16 cellular contexts compared by ENCODE assay signal in the genomic region with DNA sequence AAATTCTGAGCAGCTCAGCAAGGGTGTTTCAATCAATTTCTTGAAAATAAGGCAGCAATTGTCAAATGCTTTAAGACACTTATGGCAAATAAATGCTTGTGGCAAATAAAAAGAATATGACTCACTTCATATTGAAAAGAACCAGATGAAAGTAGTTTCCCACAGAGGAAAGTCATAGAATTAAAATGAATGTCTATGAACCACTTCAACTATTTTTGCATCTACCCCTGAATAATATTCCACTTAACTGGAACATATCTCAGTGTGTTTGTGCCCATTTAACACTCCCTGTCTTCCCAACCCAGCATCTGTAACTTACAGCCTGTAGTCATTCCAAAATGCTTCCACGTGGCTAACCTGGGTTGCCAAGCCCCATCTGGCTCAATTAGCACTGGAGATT.
DNase-seq lines count a peak whose midpoint lies in the region; ATAC-seq and TF ChIP-seq lines count a peak whose summit lies in the region.
"Had no signal": no experiment of that assay in that cellular context is flagged by ENCODE, and none has a peak within 500 bp of the region (broad histone marks: within the 10 kb centered on the region; RNA-seq: fewer than 3 reads in every experiment).

No MANE protein-coding gene starts in this region.

- H3K36me3 Mint-ChIP-seq in activated CD4-positive, alpha-beta T cell treated with anti-CD3 and anti-CD28 coated beads, Interleukin-2, amount 10 ng/mL, durations not matched to agents 24 days and 14 days (ENCODE audit: low read depth), result no peaks in the 10 kb centered on the region

- no peaks in the 10 kb centered on the region for H3K9me3 Mint-ChIP-seq in activated CD4-positive, alpha-beta T cell treated with anti-CD3 and anti-CD28 coated beads, Interleukin-2, amount 10 ng/mL, durations not matched to agents 24 days and 14 days
- H3K9me3 Mint-ChIP-seq: activated naive CD8-positive, alpha-beta T cell treated with anti-CD3 and anti-CD28 coated beads, Interleukin-2, amount 50 U/mL, for 24 hours; dendritic cell treated with granulocyte-macrophage colony-stimulating factor and Interleukin-4, amounts not matched to agents 40 ng/mL and 50 ng/mL, for 4 days; nephron had no signal

- H3K27me3 ChIP-seq in mammary epithelial cell (ENCODE audit: insufficient read depth, low read length) (no peaks in the 10 kb centered on the region), upper lobe of right lung (no peaks in the 10 kb centered on the region), tibial nerve (no peaks in the 10 kb centered on the region)
- H3K27me3 ChIP-seq: right lobe of liver had no signal

- H3K4me1 ChIP-seq in mammary epithelial cell (ENCODE audit: insufficient read depth, low read length) (peaks cover 44% of the 10 kb centered on the region), upper lobe of right lung (peaks cover 11% of the 10 kb centered on the region), tibial nerve (peaks cover 0 to 31% (median 8%) of the 10 kb centered on the region in 4 donors)
- H3K4me1 ChIP-seq: right lobe of liver had no signal

- no peak overlapping the region for H3K27ac Mint-ChIP-seq in activated CD4-positive, alpha-beta T cell treated with anti-CD3 and anti-CD28 coated beads, Interleukin-2, amount 10 ng/mL, durations not matched to agents 24 days and 14 days
- H3K27ac Mint-ChIP-seq: activated naive CD8-positive, alpha-beta T cell treated with anti-CD3 and anti-CD28 coated beads, Interleukin-2, amount 50 U/mL, for 24 hours; dendritic cell treated with granulocyte-macrophage colony-stimulating factor and Interleukin-4, amounts not matched to agents 40 ng/mL and 50 ng/mL, for 4 days; nephron had no signal

- peak overlapping the region; percentile 92 for H3K27ac ChIP-seq in mammary epithelial cell (ENCODE audit: insufficient read depth, low read depth, low read length)
- peak overlapping the region; percentile 20 for H3K27ac ChIP-seq in upper lobe of right lung
- H3K27ac ChIP-seq in tibial nerve, result peak overlapping the region in 1 of 4 donors; percentile 68
- H3K27ac ChIP-seq: 22Rv1, right lobe of liver had no signal

- dilution Hi-C loops in mammary epithelial cell (cut with HindIII; ENCODE audit: low sequenced_read_pairs), result no loop called here

- no peak for TF ChIP-seq POLR2A in tibial nerve (IDR thresholded peaks at IDR 0.05)

- H3K36me3 ChIP-seq in mammary epithelial cell (ENCODE audit: insufficient read depth, low read length) (no peaks in the 10 kb centered on the region), upper lobe of right lung (no peaks in the 10 kb centered on the region), tibial nerve (no peaks in the 10 kb centered on the region)
- H3K36me3 ChIP-seq: right lobe of liver had no signal

- no peak overlapping the region for H2AFZ ChIP-seq in mammary epithelial cell (ENCODE audit: low read depth, low read length)

- BruUV-seq in mammary epithelial cell (replicated peaks; lab: Mats Ljungman, UMichigan), result no TSS peak

- H3K4me3 ChIP-seq in mammary epithelial cell (replicated peaks in 1 of 3; ENCODE audit: insufficient read depth in 1 of 3, low read depth in 2 of 3, low read length in 3 of 3) (no peak overlapping the region), upper lobe of right lung (no peak overlapping the region), tibial nerve (no peak overlapping the region)
- H3K4me3 ChIP-seq: right lobe of liver had no signal

- H3K9me3 ChIP-seq in mammary epithelial cell (replicated peaks; ENCODE audit: insufficient read depth, low read length) (no peaks in the 10 kb centered on the region), upper lobe of right lung (no peaks in the 10 kb centered on the region), tibial nerve (no peaks in the 10 kb centered on the region)
- H3K9me3 ChIP-seq: right lobe of liver had no signal

- H3K4me1 Mint-ChIP-seq in activated CD4-positive, alpha-beta T cell treated with anti-CD3 and anti-CD28 coated beads, Interleukin-2, amount 10 ng/mL, durations not matched to agents 24 days and 14 days, result peaks cover 10% of the 10 kb centered on the region

- DNase-seq in DMS 273 (lab: John Stamatoyannopoulos, UW; ENCODE audit: unreplicated experiment) (peak; percentile 26), DMS 273 treated with DMSO at 0.1 percent for 48 hours (lab: John Stamatoyannopoulos, UW) (no peak), mammary epithelial cell (peak; percentile 52), iris pigment epithelial cell (ENCODE audit: low read depth) (peak; percentile 59), upper lobe of right lung (no peak), tibial nerve (ENCODE audit: low spot score in 2 of 2) (no peak)
- no peak for DNase-seq in activated CD4-positive, alpha-beta T cell treated with anti-CD3 and anti-CD28 coated beads, Interleukin-2, amount 10 ng/mL, durations not matched to agents 24 days and 14 days
- no peak for DNase-seq in activated CD8-positive, alpha-beta memory T cell treated with anti-CD3 and anti-CD28 coated beads, Interleukin-2, amount 50 U/mL, for 4 hours
- DNase-seq: activated T-cell treated with anti-CD3 and anti-CD28 coated beads for 4 hours, COR-L47, NCI-H1105 treated with DMSO at 0.1 percent for 48 hours had no signal

- H4K20me1 ChIP-seq in mammary epithelial cell (ENCODE audit: insufficient read depth, low read length), result no peaks in the 10 kb centered on the region

- H3K4me2 ChIP-seq in mammary epithelial cell (ENCODE audit: insufficient read depth, low read depth, low read length), result peak overlapping the region; percentile 33

- no peak overlapping the region for H3K4me3 Mint-ChIP-seq in activated CD4-positive, alpha-beta T cell treated with anti-CD3 and anti-CD28 coated beads, Interleukin-2, amount 10 ng/mL, durations not matched to agents 24 days and 14 days
- H3K4me3 Mint-ChIP-seq: activated naive CD8-positive, alpha-beta T cell treated with anti-CD3 and anti-CD28 coated beads, Interleukin-2, amount 50 U/mL, for 24 hours; dendritic cell treated with granulocyte-macrophage colony-stimulating factor and Interleukin-4, amounts not matched to agents 40 ng/mL and 50 ng/mL, for 4 days; nephron had no signal

- no peak overlapping the region for H3K9ac ChIP-seq in mammary epithelial cell (ENCODE audit: insufficient read depth, low read length)

- TF ChIP-seq CTCF in mammary epithelial cell (conservative IDR thresholded peaks at IDR 0.05 in 1 of 2, IDR thresholded peaks at IDR 0.05 in 1 of 2; ENCODE audit: extremely low read depth in 1 of 2, insufficient read depth in 1 of 2, low read depth in 1 of 2, low read length in 2 of 2) (no peak), upper lobe of right lung (IDR thresholded peaks at IDR 0.05) (no peak), tibial nerve (IDR thresholded peaks at IDR 0.05) (no peak)

- H3K79me2 ChIP-seq in mammary epithelial cell (ENCODE audit: insufficient read depth, low read length), result no peaks in the 10 kb centered on the region

- ATAC-seq in upper lobe of right lung, result no peak

- intact Hi-C loops in mammary epithelial cell (cut with micrococcal nuclease), result loop anchor here (2.0 to 5.0 kb wide), 3 partner anchors 45 to 85 kb away; partner anchors contain the start of gene FEM1C
- intact Hi-C loops in upper lobe of right lung (cut with DNase I), result no loop called here
- intact Hi-C loops in activated CD4-positive, alpha-beta T cell treated with anti-CD3 and anti-CD28 coated beads, Interleukin-2, amount 10 ng/mL, durations not matched to agents 24 days and 14 days (cut with micrococcal nuclease), result loop anchor here (1.0 to 10.0 kb wide), 4 partner anchors 27 to 145 kb away; partner anchors contain the start of gene TICAM2

- in situ Hi-C loops in mammary epithelial cell (cut with MboI; ENCODE audit: low sequenced_read_pairs in 2 of 2), result no loop called here

- CTCF ChIA-PET in mammary epithelial cell (lab: Charles Lee; ENCODE audit: low non-redundant PET), result no interaction called here

- WGBS in mammary epithelial cell (ENCODE audit: low coverage, missing lambda C conversion rate), result 100% methylated on average over 1 of the region's 1 CpG
- WGBS in tibial nerve, 2 donors, result 52 to 65% methylated on average over 1 of the region's 1 CpG

- TF ChIP-seq EP300 in tibial nerve (IDR thresholded peaks at IDR 0.05), result no peak

- H3K27me3 Mint-ChIP-seq in activated CD4-positive, alpha-beta T cell treated with anti-CD3 and anti-CD28 coated beads, Interleukin-2, amount 10 ng/mL, durations not matched to agents 24 days and 14 days, result peaks cover 12% of the 10 kb centered on the region
- H3K27me3 Mint-ChIP-seq: dendritic cell treated with granulocyte-macrophage colony-stimulating factor and Interleukin-4, amounts not matched to agents 40 ng/mL and 50 ng/mL, for 4 days had no signal

Comparison
In these comparisons a context has a peak if more than half of its experiments do, and no peak if none do; other contexts are left out.
1. DNase-seq: peak in DMS 273 (single experiment), mammary epithelial cell (single experiment) and iris pigment epithelial cell (single experiment); none in DMS 273 treated with DMSO at 0.1 percent for 48 hours (single experiment), upper lobe of right lung (single experiment), activated CD4-positive, alpha-beta T cell treated with anti-CD3 and anti-CD28 coated beads, Interleukin-2, amount 10 ng/mL, durations not matched to agents 24 days and 14 days (single experiment), activated CD8-positive, alpha-beta memory T cell treated with anti-CD3 and anti-CD28 coated beads, Interleukin-2, amount 50 U/mL, for 4 hours (single experiment) and tibial nerve (0 of 2).